In genomic region chr17:49717371-49717841, GRCh38 we compare ENCODE assay signal across 12 cellular contexts. TPM values are rescaled to one million over a fixed set of nuclear protein-coding genes. Genes with fewer than 3 reads are reported as not detected.
DNase-seq lines count a peak whose midpoint lies in the region; ATAC-seq and TF ChIP-seq lines count a peak whose summit lies in the region.
"Had no signal": no experiment of that assay in that cellular context is flagged by ENCODE, and none has a peak within 500 bp of the region (broad histone marks: within the 10 kb centered on the region; RNA-seq: fewer than 3 reads in every experiment).

No MANE protein-coding gene starts in this region.

- no peaks in the 10 kb centered on the region for H3K27me3 ChIP-seq in esophagus muscularis mucosa
- H3K27me3 ChIP-seq: neural progenitor cell had no signal

- peak; percentile 53 to 62 for ATAC-seq in activated T-cell treated with anti-CD3 and anti-CD28 coated beads, Interleukin-2, amount 50 U/mL, for 4 hours
- ATAC-seq in HG03135 (IDR thresholded peaks at IDR 0.05; ENCODE audit: unreplicated experiment) = no peak

- CTCF ChIA-PET in activated CD4-positive, alpha-beta T cell treated with anti-CD3 and anti-CD28 coated beads, Interleukin-2, amount 10 ng/mL, durations not matched to agents 7 days and 5 days (lab: Charles Lee) = interaction anchor here (0.6 to 6.2 kb wide), 6 partner anchors 9 to 1887 kb away, joined by 3 to 31 read pairs (median 4); partner anchors contain the start of genes NXPH3 and SLC35B1

- H3K27me3 Mint-ChIP-seq in activated CD4-positive, alpha-beta T cell treated with anti-CD3 and anti-CD28 coated beads, Interleukin-2, amount 10 ng/mL, durations not matched to agents 7 days and 5 days = no peaks in the 10 kb centered on the region
- H3K27me3 Mint-ChIP-seq in activated T-cell treated with anti-CD3 and anti-CD28 coated beads, Interleukin-2, amount 50 U/mL, for 4 hours (ENCODE audit: low read depth) = no peaks in the 10 kb centered on the region

- H3K27ac ChIP-seq in esophagus muscularis mucosa (replicated peaks in 1 of 4) = peak overlapping the region; percentile 38 to 72 (median 58)
- H3K27ac ChIP-seq: neural progenitor cell had no signal

- peaks cover 17 to 91% (median 80%) of the 10 kb centered on the region in 4 donors for H3K36me3 ChIP-seq in esophagus muscularis mucosa
- H3K36me3 ChIP-seq: neural progenitor cell had no signal

- peak overlapping the region; percentile 71 for H3K27ac Mint-ChIP-seq in activated CD4-positive, alpha-beta T cell treated with anti-CD3 and anti-CD28 coated beads, Interleukin-2, amount 10 ng/mL, durations not matched to agents 7 days and 5 days
- H3K27ac Mint-ChIP-seq: neural progenitor cell had no signal

- WGBS in esophagus muscularis mucosa = 63% methylated on average over 9 of the region's 9 CpGs

- TF ChIP-seq EP300 in esophagus muscularis mucosa (IDR thresholded peaks at IDR 0.05) = no peak

- H3K4me1 Mint-ChIP-seq in activated CD4-positive, alpha-beta T cell treated with anti-CD3 and anti-CD28 coated beads, Interleukin-2, amount 10 ng/mL, durations not matched to agents 7 days and 5 days = peaks cover 35% of the 10 kb centered on the region
- peaks cover 45% of the 10 kb centered on the region for H3K4me1 Mint-ChIP-seq in activated T-cell treated with anti-CD3 and anti-CD28 coated beads, Interleukin-2, amount 50 U/mL, for 4 hours (ENCODE audit: low read depth)
- H3K4me1 Mint-ChIP-seq: neural progenitor cell had no signal

- H3K4me1 ChIP-seq in esophagus muscularis mucosa = peaks cover 16 to 59% (median 49%) of the 10 kb centered on the region in 4 donors

- intact Hi-C loops in esophagus muscularis mucosa (cut with DNase I) = no loop called here

- TF ChIP-seq POLR2A in esophagus muscularis mucosa (IDR thresholded peaks at IDR 0.05; ENCODE audit: low read depth) = no peak

- POLR2A ChIA-PET in activated CD4-positive, alpha-beta T cell treated with anti-CD3 and anti-CD28 coated beads, Interleukin-2, amount 10 ng/mL, durations not matched to agents 7 days and 5 days (lab: Charles Lee) = interaction anchor here (0.6 kb wide), 1 partner anchor 46 kb away, joined by 3 read pairs; no protein-coding TSS in a partner anchor

- no peak overlapping the region for H3K4me3 ChIP-seq in esophagus muscularis mucosa
- H3K4me3 ChIP-seq: neural progenitor cell had no signal

- peaks cover 63% of the 10 kb centered on the region for H3K36me3 Mint-ChIP-seq in activated CD4-positive, alpha-beta T cell treated with anti-CD3 and anti-CD28 coated beads, Interleukin-2, amount 10 ng/mL, durations not matched to agents 7 days and 5 days (ENCODE audit: low read depth)
- peaks cover 44% of the 10 kb centered on the region for H3K36me3 Mint-ChIP-seq in activated T-cell treated with anti-CD3 and anti-CD28 coated beads, Interleukin-2, amount 50 U/mL, for 4 hours (ENCODE audit: insufficient read depth)

- H3K9me3 Mint-ChIP-seq in activated CD4-positive, alpha-beta T cell treated with anti-CD3 and anti-CD28 coated beads, Interleukin-2, amount 10 ng/mL, durations not matched to agents 7 days and 5 days = no peaks in the 10 kb centered on the region
- H3K9me3 Mint-ChIP-seq in activated T-cell treated with anti-CD3 and anti-CD28 coated beads, Interleukin-2, amount 50 U/mL, for 4 hours = no peaks in the 10 kb centered on the region
- H3K9me3 Mint-ChIP-seq: neural progenitor cell had no signal

- TF ChIP-seq CTCF in esophagus muscularis mucosa (IDR thresholded peaks at IDR 0.05) = no peak

- H3K9me3 ChIP-seq in esophagus muscularis mucosa = no peaks in the 10 kb centered on the region

- H3K4me3 Mint-ChIP-seq in activated CD4-positive, alpha-beta T cell treated with anti-CD3 and anti-CD28 coated beads, Interleukin-2, amount 10 ng/mL, durations not matched to agents 7 days and 5 days = no peak overlapping the region
- peak overlapping the region; percentile 13 for H3K4me3 Mint-ChIP-seq in activated T-cell treated with anti-CD3 and anti-CD28 coated beads, Interleukin-2, amount 50 U/mL, for 4 hours
- H3K4me3 Mint-ChIP-seq: neural progenitor cell had no signal

- no peak for DNase-seq in activated CD4-positive, alpha-beta T cell treated with anti-CD3 and anti-CD28 coated beads, Interleukin-2, amount 10 ng/mL, durations not matched to agents 7 days and 5 days
- DNase-seq in activated CD4-positive, alpha-beta T cell treated with anti-CD3 and anti-CD28 coated beads for 4 hours = no peak
- DNase-seq in activated T-cell treated with anti-CD3 and anti-CD28 coated beads, Interleukin-2, amount 50 U/mL, for 4 hours = no peak
- DNase-seq in esophagus muscularis mucosa (ENCODE audit: extremely low spot score) = no peak
- DNase-seq in stimulated activated CD4-positive, alpha-beta T cell treated with anti-CD3 and anti-CD28 coated beads, Interleukin-2, amount 100 ng/mL, for 24 hours = peak; percentile 43 to 49
- no peak for DNase-seq in NCI-H2196 treated with DMSO at 0.1 percent for 48 hours (lab: John Stamatoyannopoulos, UW; ENCODE audit: unreplicated experiment)
- DNase-seq in NOMO-1 (lab: John Stamatoyannopoulos, UW; ENCODE audit: unreplicated experiment in 2 of 2) = no peak
- DNase-seq: DMS79, islet precursor cell, NCI-H524 treated with DMSO at 0.1 percent for 48 hours had no signal

RNA-seq across cellular contexts. Expression of gene SLC35B1, which starts 9.6 kb away (rescaled TPM):
- 10 to 100 TPM; 55.8 to 70.1 TPM for total RNA-seq in activated CD4-positive, alpha-beta T cell treated with anti-CD3 and anti-CD28 coated beads, Interleukin-2, amount 10 ng/mL, durations not matched to agents 7 days and 5 days
- 10 to 100 TPM; 89.1 to 90.4 (median 90.3) TPM for total RNA-seq in activated T-cell treated with anti-CD3 and anti-CD28 coated beads, Interleukin-2, amount 50 U/mL, for 4 hours
- total RNA-seq in esophagus muscularis mucosa = 10 to 100 TPM; 17.0 to 25.3 (median 18.4) TPM

RNA-seq across cellular contexts. Expression of gene SPOP, which starts 39.5 kb away (rescaled TPM):
- 10 to 100 TPM; 64.1 to 68.1 TPM for total RNA-seq in activated CD4-positive, alpha-beta T cell treated with anti-CD3 and anti-CD28 coated beads, Interleukin-2, amount 10 ng/mL, durations not matched to agents 7 days and 5 days
- total RNA-seq in activated T-cell treated with anti-CD3 and anti-CD28 coated beads, Interleukin-2, amount 50 U/mL, for 4 hours = 10 to 100 TPM; 61.4 to 78.1 (median 71.9) TPM
- 100 to 1,000 TPM; 156 to 304 (median 185) TPM for total RNA-seq in esophagus muscularis mucosa

RNA-seq across cellular contexts. Expression of gene FAM117A, which starts 46.5 kb away (rescaled TPM):
- 10 to 100 TPM; 30.6 to 34.1 TPM for total RNA-seq in activated CD4-positive, alpha-beta T cell treated with anti-CD3 and anti-CD28 coated beads, Interleukin-2, amount 10 ng/mL, durations not matched to agents 7 days and 5 days
- total RNA-seq in activated T-cell treated with anti-CD3 and anti-CD28 coated beads, Interleukin-2, amount 50 U/mL, for 4 hours = 10 to 100 TPM; 10.3 to 12.1 (median 11.6) TPM
- 10 to 100 TPM; 13.3 to 33.0 (median 24.8) TPM for total RNA-seq in esophagus muscularis mucosa

Comparison
In these comparisons a context has a peak if more than half of its experiments do, and no peak if none do; other contexts are left out.
1. DNase-seq: peak in stimulated activated CD4-positive, alpha-beta T cell treated with anti-CD3 and anti-CD28 coated beads, Interleukin-2, amount 100 ng/mL, for 24 hours (2 of 2); none in activated CD4-positive, alpha-beta T cell treated with anti-CD3 and anti-CD28 coated beads, Interleukin-2, amount 10 ng/mL, durations not matched to agents 7 days and 5 days (single experiment), activated CD4-positive, alpha-beta T cell treated with anti-CD3 and anti-CD28 coated beads for 4 hours (0 of 2), activated T-cell treated with anti-CD3 and anti-CD28 coated beads, Interleukin-2, amount 50 U/mL, for 4 hours (single experiment), esophagus muscularis mucosa (single experiment), NCI-H2196 treated with DMSO at 0.1 percent for 48 hours (single experiment) and NOMO-1 (0 of 2).